9 cellular contexts compared by ENCODE assay signal in the genomic region with DNA sequence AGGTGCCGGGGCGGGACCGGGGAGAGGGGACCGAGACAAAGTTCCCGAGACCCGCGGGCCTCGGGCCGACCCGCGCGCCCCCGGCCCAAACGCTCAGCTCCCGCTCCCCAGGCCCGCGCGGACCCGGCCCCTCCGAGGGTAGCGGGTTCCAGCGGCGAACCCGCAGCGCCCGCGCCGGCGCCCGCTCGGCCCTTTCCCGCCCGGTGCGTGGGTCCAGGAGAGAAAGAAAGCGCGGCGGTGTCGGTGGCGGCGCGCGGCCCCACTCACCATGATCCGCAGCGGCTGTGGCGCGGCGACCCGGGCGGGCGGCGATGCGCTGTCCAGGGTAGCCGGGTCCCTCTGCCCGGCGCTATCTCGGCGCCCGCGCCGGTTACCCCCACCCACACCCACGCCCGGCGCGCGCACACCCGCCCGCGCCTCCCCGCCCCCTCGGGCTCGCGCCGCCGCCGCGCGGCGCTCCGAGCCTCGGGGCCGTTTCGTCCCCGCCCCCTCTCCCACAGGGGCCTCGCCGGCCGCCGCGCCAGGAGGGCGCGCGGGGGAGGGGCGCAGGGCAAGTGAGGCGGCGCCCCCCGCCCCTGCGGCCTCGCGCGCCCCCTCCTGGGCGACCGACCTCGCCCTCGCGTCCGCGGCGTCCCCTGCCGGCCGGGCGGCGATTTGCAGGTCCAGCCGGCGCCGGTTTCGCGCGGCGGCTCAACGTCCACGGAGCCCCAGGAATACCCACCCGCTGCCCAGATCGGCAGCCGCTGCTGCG. TPM values are rescaled to one million over a fixed set of nuclear protein-coding genes. Genes with fewer than 3 reads are reported as not detected.
DNase-seq lines count a peak whose midpoint lies in the region; FAIRE-seq and TF ChIP-seq lines count a peak whose summit lies in the region.
"Had no signal": no experiment of that assay in that cellular context is flagged by ENCODE, and none has a peak within 500 bp of the region (broad histone marks: within the 10 kb centered on the region; RNA-seq: fewer than 3 reads in every experiment).

A gene with protein sequence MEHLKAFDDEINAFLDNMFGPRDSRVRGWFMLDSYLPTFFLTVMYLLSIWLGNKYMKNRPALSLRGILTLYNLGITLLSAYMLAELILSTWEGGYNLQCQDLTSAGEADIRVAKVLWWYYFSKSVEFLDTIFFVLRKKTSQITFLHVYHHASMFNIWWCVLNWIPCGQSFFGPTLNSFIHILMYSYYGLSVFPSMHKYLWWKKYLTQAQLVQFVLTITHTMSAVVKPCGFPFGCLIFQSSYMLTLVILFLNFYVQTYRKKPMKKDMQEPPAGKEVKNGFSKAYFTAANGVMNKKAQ (minus strand): TSS at position 345 of the 751 bp plus-strand sequence. CDS start 75 bp downstream, at position 270.

- no peaks in the 10 kb centered on the region for H3K79me2 ChIP-seq in neural progenitor cell (ENCODE audit: low read depth)

- peaks cover 20% of the 10 kb centered on the region for H3K4me1 Mint-ChIP-seq in neural progenitor cell

- H3K9me3 ChIP-seq in neural progenitor cell (ENCODE audit: low read depth), result no peaks in the 10 kb centered on the region

- peak; percentile 97 for FAIRE-seq in HTR-8/SVneo (lab: Jason Lieb, UNC)

- TF ChIP-seq CTCF in neural progenitor cell (IDR thresholded peaks at IDR 0.05), result peak; percentile 83

- peak within 1 kb of the TSS; percentile 88 for H2AFZ ChIP-seq in neural progenitor cell (replicated peaks)

- no peak within 1 kb of the TSS for H3K27ac ChIP-seq in neural progenitor cell

- no peak within 1 kb of the TSS for H3K9ac ChIP-seq in neural progenitor cell

- peak within 1 kb of the TSS; percentile 92 for H3K4me2 ChIP-seq in neural progenitor cell

- no peaks in the 10 kb centered on the region for H3K36me3 ChIP-seq in neural progenitor cell

- H3K36me3 Mint-ChIP-seq in neural progenitor cell, result peaks cover 1% of the 10 kb centered on the region

- H3K9me3 Mint-ChIP-seq in neural progenitor cell, result peaks cover 21% of the 10 kb centered on the region

- peaks cover 85% of the 10 kb centered on the region for H3K27me3 ChIP-seq in neural progenitor cell

- H3F3A ChIP-seq in neural progenitor cell (ENCODE audit: low read depth), result peaks cover 21% of the 10 kb centered on the region

- peak within 1 kb of the TSS; percentile 95 for H3K4me3 Mint-ChIP-seq in neural progenitor cell

- peaks cover 7% of the 10 kb centered on the region for H3K4me1 ChIP-seq in neural progenitor cell

- H4K20me1 ChIP-seq in neural progenitor cell (ENCODE audit: low read depth), result no peaks in the 10 kb centered on the region

- H3K27ac Mint-ChIP-seq in neural progenitor cell, result peak within 1 kb of the TSS; percentile 77

- H3K27me3 Mint-ChIP-seq in neural progenitor cell (ENCODE audit: insufficient read depth, low read depth), result peaks cover 13% of the 10 kb centered on the region

- peak within 1 kb of the TSS; percentile 79 for H3K4me3 ChIP-seq in neural progenitor cell

- DNase-seq in activated CD4-positive, alpha-beta T cell treated with anti-CD3 and anti-CD28 coated beads for 4 hours, result peak; percentile 1 to 2
- no peak for DNase-seq in activated CD4-positive, alpha-beta T cell treated with anti-CD3 and anti-CD28 coated beads for 1 hour
- DNase-seq in HTR-8/SVneo (ENCODE audit: insufficient read length, low spot score), result peak; percentile 70
- peak; percentile 19 to 23 for DNase-seq in activated CD4-positive, alpha-beta T cell treated with anti-CD3 and anti-CD28 coated beads, Interleukin-2, amount 50 U/mL, for 48 hours
- peak; percentile 36 for DNase-seq in fibroblast of gingiva (ENCODE audit: low read depth)
- peak; percentile 82 for DNase-seq in neural progenitor cell (ENCODE audit: low spot score)
- no peak for DNase-seq in DMS153 (lab: John Stamatoyannopoulos, UW)
- no peak for DNase-seq in NCI-H774 (lab: John Stamatoyannopoulos, UW)

RNA-seq across cellular contexts. Expression of the gene that starts here (rescaled TPM):
- total RNA-seq in neural progenitor cell (ENCODE audit: low replicate concordance), result 5.8 and 9.1 TPM in 2 replicates
- total RNA-seq: mononuclear cell had no signal

Comparison
In these comparisons a context has a peak if more than half of its experiments do, and no peak if none do; other contexts are left out.
1. DNase-seq: peak in activated CD4-positive, alpha-beta T cell treated with anti-CD3 and anti-CD28 coated beads for 4 hours (2 of 2), HTR-8/SVneo (single experiment), activated CD4-positive, alpha-beta T cell treated with anti-CD3 and anti-CD28 coated beads, Interleukin-2, amount 50 U/mL, for 48 hours (2 of 2), fibroblast of gingiva (single experiment) and neural progenitor cell (single experiment); none in activated CD4-positive, alpha-beta T cell treated with anti-CD3 and anti-CD28 coated beads for 1 hour (single experiment), DMS153 (single experiment) and NCI-H774 (single experiment).